8 cellular contexts compared by ENCODE assay signal in the genomic region with DNA sequence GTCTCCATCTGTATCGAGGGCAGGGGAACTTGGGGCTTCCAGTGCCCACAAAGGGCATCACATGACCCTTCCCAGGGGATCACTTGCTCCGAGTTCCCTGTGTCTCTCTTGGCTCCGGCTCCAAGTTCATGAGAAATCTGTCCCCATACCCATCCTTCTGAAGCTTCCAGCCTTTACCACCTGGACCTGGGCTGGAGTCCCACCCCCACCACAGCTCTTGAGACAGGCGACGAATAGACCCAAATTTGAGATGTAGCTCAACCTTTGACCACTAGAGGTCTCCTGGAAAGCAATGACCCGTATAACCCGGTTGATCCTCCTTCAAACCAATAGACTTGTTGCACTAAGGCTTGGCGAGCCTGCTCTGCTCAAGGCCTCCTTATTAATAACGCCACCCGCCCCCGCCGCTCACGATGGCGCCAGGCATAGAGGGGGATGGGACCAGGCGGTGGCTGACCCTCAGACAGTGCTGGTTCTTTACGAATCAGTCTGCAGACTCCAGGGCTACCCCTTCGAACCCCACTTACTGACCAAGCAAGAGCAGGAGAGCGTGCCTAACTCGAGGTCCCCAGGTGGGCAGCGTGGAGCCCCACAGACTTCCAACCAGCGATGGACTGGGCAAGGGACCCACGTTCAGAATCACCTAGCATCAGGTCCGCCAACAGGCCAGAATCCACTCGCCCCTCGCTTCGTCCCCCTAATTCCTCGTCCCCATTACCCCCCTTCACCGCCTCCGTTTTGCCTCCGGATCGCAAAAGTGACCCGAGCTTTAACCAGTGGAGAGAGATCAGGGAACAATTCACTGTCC. TPM values are rescaled to one million over a fixed set of nuclear protein-coding genes. Genes with fewer than 3 reads are reported as not detected.
DNase-seq lines count a peak whose midpoint lies in the region; ATAC-seq, FAIRE-seq and TF ChIP-seq lines count a peak whose summit lies in the region.

No MANE protein-coding gene starts in this region.

- H3K9me3 ChIP-seq in NT2/D1 (ENCODE audit: insufficient read depth, low read length) (no peaks in the 10 kb centered on the region), neuron (ENCODE audit: low read length) (no peaks in the 10 kb centered on the region), vagina (no peaks in the 10 kb centered on the region)

- intact Hi-C loops in vagina (cut with DNase I) = no loop called here

- ATAC-seq in HG03103 (IDR thresholded peaks at IDR 0.05; ENCODE audit: low read depth, unreplicated experiment) = peak; percentile 57

- H3K36me3 ChIP-seq in NT2/D1 (ENCODE audit: insufficient read depth, insufficient read length, low read length) (no peaks in the 10 kb centered on the region), neuron (ENCODE audit: insufficient read depth, low read length) (no peaks in the 10 kb centered on the region), vagina (no peaks in the 10 kb centered on the region)

- in situ Hi-C loops in GM18951 (cut with MboI; ENCODE audit: low sequenced_read_pairs, unreplicated experiment) = no loop called here

- peak overlapping the region; percentile 56 for H3K9ac ChIP-seq in NT2/D1 (ENCODE audit: insufficient read length, low read depth)

- H3K4me3 ChIP-seq in NT2/D1 (ENCODE audit: insufficient read length, low read depth) (peak overlapping the region; percentile 25), neuron (ENCODE audit: low read length) (peak overlapping the region; percentile 40), vagina (peak overlapping the region; percentile 30 to 37)

- DNase-seq in NT2/D1 (ENCODE audit: low read depth, low spot score) (no peak), frontal cortex (ENCODE audit: low spot score in 2 of 2) (peak; percentile 55 to 60), vagina (ENCODE audit: extremely low spot score in 2 of 2) (no peak)
- peak; percentile 72 for DNase-seq in activated effector memory CD4-positive, alpha-beta T cell treated with anti-CD3 and anti-CD28 coated beads, Interleukin-2, amount 50 U/mL, for 16 hours

- FAIRE-seq in frontal cortex (lab: Jason Lieb, UNC) = no peak

- H3K27ac ChIP-seq in C4-2B (peak overlapping the region; percentile 29), vagina (peak overlapping the region; percentile 43)

- peak overlapping the region; percentile 33 for H2AFZ ChIP-seq in neuron (ENCODE audit: low read depth, low read length)

- TF ChIP-seq POLR2A in GM18951 (IDR thresholded peaks at IDR 0.05; ENCODE audit: extremely low read depth, insufficient read depth, insufficient read length) = peak; percentile 35
- no peak for TF ChIP-seq POLR2A in vagina (IDR thresholded peaks at IDR 0.05)

- peaks cover 33% of the 10 kb centered on the region for H3K27me3 ChIP-seq in NT2/D1 (ENCODE audit: insufficient read depth, insufficient read length)
- H3K27me3 ChIP-seq in neuron (ENCODE audit: insufficient read depth, low read length) = no peaks in the 10 kb centered on the region
- H3K27me3 ChIP-seq in vagina = no peaks in the 10 kb centered on the region

- TF ChIP-seq CTCF in C4-2B (conservative IDR thresholded peaks at IDR 0.05) = peak; percentile 86
- peak in 2 of 3 experiments; percentile 38 to 65 for TF ChIP-seq CTCF in vagina (IDR thresholded peaks at IDR 0.05)

- H3K4me1 ChIP-seq in NT2/D1 (ENCODE audit: insufficient read depth, insufficient read length) = no peaks in the 10 kb centered on the region
- H3K4me1 ChIP-seq in neuron (ENCODE audit: insufficient read depth, low read length) = peaks cover 21% of the 10 kb centered on the region
- H3K4me1 ChIP-seq in vagina = peaks cover 28% of the 10 kb centered on the region

RNA-seq across cellular contexts. Expression of gene ARID5B, which starts 4.4 kb away (rescaled TPM):
- total RNA-seq in frontal cortex = 19.6 TPM
- total RNA-seq in vagina = 75.9 TPM

Comparison
In these comparisons a context has a peak if more than half of its experiments do, and no peak if none do; other contexts are left out.
1. DNase-seq: peak in activated effector memory CD4-positive, alpha-beta T cell treated with anti-CD3 and anti-CD28 coated beads, Interleukin-2, amount 50 U/mL, for 16 hours (single experiment) and frontal cortex (2 of 2); none in NT2/D1 (single experiment) and vagina (0 of 2).
2. Peak in every context shown above with its lines, with median percentiles within 50 percentile points of each other: H3K4me3 ChIP-seq.